ENCODE assay signal across 9 cellular contexts in the genomic region with DNA sequence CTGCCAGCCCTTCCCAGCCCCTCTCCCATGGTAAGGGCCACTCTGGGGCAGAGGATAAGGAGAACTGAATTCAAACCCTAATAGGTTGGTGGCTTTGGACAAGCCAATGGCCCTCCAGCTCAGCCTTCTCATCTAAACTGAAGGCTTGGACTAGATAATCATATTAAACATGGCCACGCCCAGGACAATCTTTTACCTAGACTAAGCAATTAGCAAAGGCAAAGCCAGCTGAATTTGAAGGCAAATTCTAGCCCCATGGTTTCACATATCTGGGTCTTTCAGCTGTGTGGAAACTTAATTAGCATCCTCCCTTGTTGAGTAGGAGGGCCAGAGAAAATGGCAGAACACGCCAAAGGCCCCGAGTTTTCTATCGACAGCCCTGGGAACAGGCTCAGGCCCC.
"Had no signal": no experiment of that assay in that cellular context is flagged by ENCODE, and none has a peak within 500 bp of the region (broad histone marks: within the 10 kb centered on the region; RNA-seq: fewer than 3 reads in every experiment).

No MANE protein-coding gene starts in this region.

- H3K9me3 ChIP-seq: HAP-1 had no signal

- H3K9me3 Mint-ChIP-seq: HFFc6 had no signal

- H3K4me3 Mint-ChIP-seq: HFFc6 had no signal

- H2AFZ ChIP-seq: GM23248 had no signal

- ATAC-seq: HCT116, HepG2 had no signal

- H3K4me3 ChIP-seq: GM23248, HAP-1 had no signal

- H3K27ac Mint-ChIP-seq: HFFc6 had no signal

- H3K27ac ChIP-seq: GM23248, HL-60 had no signal

- H3K36me3 ChIP-seq: HAP-1 had no signal

- DNase-seq: GM23248, GOT3, H7, HFFc6, KBM-7 had no signal

- H3K9ac ChIP-seq: GM23248 had no signal

- FAIRE-seq: HepG2 had no signal
